1 cellular context compared by ENCODE assay signal in the genomic region with DNA sequence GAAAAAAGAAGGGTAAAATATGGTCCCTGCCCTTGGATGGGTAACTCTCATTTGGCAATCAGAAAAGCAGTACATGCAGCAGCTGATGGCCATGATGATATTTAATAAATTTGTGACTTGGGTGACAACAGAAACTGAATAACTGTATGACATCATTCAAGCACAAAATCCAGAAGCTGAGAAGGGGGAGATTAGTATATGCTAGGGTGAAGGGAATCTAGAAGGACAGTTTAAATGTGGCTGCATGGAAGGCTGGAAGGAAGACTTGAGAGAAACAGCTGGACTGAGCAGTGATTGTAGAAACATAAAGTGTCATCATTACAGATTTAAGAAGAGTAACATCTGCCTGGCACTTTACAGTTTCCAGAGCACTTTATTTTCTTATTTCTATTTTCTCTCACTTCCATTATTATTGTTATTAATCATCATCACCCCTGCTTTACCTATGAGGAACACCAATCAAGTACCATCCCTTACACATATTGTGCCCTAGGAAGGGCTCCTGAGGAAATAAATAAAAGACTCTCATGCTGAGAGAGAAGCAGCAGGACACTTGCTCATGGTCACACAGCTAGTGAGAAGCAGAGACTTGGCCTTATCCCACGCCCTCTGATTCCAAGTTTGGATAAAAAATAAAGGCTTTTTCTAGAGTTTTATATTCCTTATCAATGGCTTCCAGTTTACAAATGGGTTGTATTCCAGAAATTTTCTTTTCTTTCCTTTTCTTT.
TF ChIP-seq lines count a peak whose summit lies in the region.

No MANE protein-coding gene starts in this region.

TF ChIP-seq in IMR-90, 13 proteins besides CTCF, POLR2A, EP300 and RAD21:
- TF ChIP-seq RFX5 (IDR thresholded peaks at IDR 0.05; ENCODE audit: low read depth, low read length): no peak
- TF ChIP-seq NFE2L2 (IDR thresholded peaks at IDR 0.05; ENCODE audit: low read depth, low read length): no peak
- no peak for TF ChIP-seq SMC3 (IDR thresholded peaks at IDR 0.05; ENCODE audit: low read depth, low read length)
- no peak for TF ChIP-seq MAZ (IDR thresholded peaks at IDR 0.05; ENCODE audit: borderline replicate concordance, low read depth, low read length)
- TF ChIP-seq CHD1 (IDR thresholded peaks at IDR 0.05; ENCODE audit: low read depth, low read length): no peak
- TF ChIP-seq, protein P1, sequence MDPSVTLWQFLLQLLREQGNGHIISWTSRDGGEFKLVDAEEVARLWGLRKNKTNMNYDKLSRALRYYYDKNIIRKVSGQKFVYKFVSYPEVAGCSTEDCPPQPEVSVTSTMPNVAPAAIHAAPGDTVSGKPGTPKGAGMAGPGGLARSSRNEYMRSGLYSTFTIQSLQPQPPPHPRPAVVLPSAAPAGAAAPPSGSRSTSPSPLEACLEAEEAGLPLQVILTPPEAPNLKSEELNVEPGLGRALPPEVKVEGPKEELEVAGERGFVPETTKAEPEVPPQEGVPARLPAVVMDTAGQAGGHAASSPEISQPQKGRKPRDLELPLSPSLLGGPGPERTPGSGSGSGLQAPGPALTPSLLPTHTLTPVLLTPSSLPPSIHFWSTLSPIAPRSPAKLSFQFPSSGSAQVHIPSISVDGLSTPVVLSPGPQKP (IDR thresholded peaks at IDR 0.05; ENCODE audit: borderline replicate concordance, low read depth, low read length): no peak
- TF ChIP-seq BHLHE40 (IDR thresholded peaks at IDR 0.05; ENCODE audit: low read depth, low read length): no peak
- no peak for TF ChIP-seq FOS (IDR thresholded peaks at IDR 0.05; ENCODE audit: low read depth, low read length)
- TF ChIP-seq CEBPB (IDR thresholded peaks at IDR 0.05; ENCODE audit: low read depth, low read length): no peak
- no peak for TF ChIP-seq RCOR1 (IDR thresholded peaks at IDR 0.05; ENCODE audit: insufficient replicate concordance, low read length)
- no peak for TF ChIP-seq MXI1 (IDR thresholded peaks at IDR 0.05; ENCODE audit: borderline replicate concordance, low read depth, low read length)
- TF ChIP-seq MAFK (IDR thresholded peaks at IDR 0.05; ENCODE audit: low read depth, low read length): no peak
- TF ChIP-seq, protein P2, sequence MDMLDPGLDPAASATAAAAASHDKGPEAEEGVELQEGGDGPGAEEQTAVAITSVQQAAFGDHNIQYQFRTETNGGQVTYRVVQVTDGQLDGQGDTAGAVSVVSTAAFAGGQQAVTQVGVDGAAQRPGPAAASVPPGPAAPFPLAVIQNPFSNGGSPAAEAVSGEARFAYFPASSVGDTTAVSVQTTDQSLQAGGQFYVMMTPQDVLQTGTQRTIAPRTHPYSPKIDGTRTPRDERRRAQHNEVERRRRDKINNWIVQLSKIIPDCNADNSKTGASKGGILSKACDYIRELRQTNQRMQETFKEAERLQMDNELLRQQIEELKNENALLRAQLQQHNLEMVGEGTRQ (IDR thresholded peaks at IDR 0.05; ENCODE audit: low read depth, low read length): no peak
